ENCODE assay signal across 8 cellular contexts in genomic region chr6:138288428-138289085, GRCh38.
DNase-seq lines count a peak whose midpoint lies in the region; ATAC-seq, FAIRE-seq and TF ChIP-seq lines count a peak whose summit lies in the region.
"Not testable (repeated sequence)": the region's sequence is repeated elsewhere in the genome, so short reads cannot be mapped to it uniquely, and the experiment has no call there.

No MANE protein-coding gene starts in this region.

- dilution Hi-C loops in mammary epithelial cell (cut with HindIII; ENCODE audit: low sequenced_read_pairs): not testable (repeated sequence)

- not testable (repeated sequence) for H3K27me3 ChIP-seq in mammary epithelial cell (ENCODE audit: insufficient read depth, low read length); HepG2 (ENCODE audit: control insufficient read depth in 1 of 2, insufficient read depth in 2 of 2, low read length in 2 of 2)

- intact Hi-C loops in mammary epithelial cell (cut with micrococcal nuclease): not testable (repeated sequence)
- intact Hi-C loops in HepG2 (cut with micrococcal nuclease; ENCODE audit: unreplicated experiment): loop anchor here (1.0 to 5.0 kb wide), 3 partner anchors 219 to 303 kb away; no protein-coding TSS in a partner anchor

- H3K27ac Mint-ChIP-seq in type B pancreatic cell: peak overlapping the region; percentile 73

- H3K4me2 ChIP-seq in mammary epithelial cell (ENCODE audit: insufficient read depth, low read depth, low read length): peak overlapping the region; percentile 64
- H3K4me2 ChIP-seq in HepG2 (ENCODE audit: low read depth, low read length): not testable (repeated sequence)

- not testable (repeated sequence) for FAIRE-seq in HepG2 (lab: Jason Lieb, UNC)

- WGBS in mammary epithelial cell (ENCODE audit: low coverage, missing lambda C conversion rate): 38% methylated on average over 5 of the region's 6 CpGs
- WGBS in HepG2 (ENCODE audit: low lambda C conversion rate): 85% methylated on average over 6 of the region's 6 CpGs

- peak overlapping the region; percentile 51 for H2AFZ ChIP-seq in mammary epithelial cell (ENCODE audit: low read depth, low read length)
- not testable (repeated sequence) for H2AFZ ChIP-seq in HepG2 (ENCODE audit: low read length)

- not testable (repeated sequence) for H3K4me1 Mint-ChIP-seq in type B pancreatic cell (ENCODE audit: unreplicated experiment)

- POLR2A ChIA-PET in HepG2 (lab: Yijun Ruan, JAX): not testable (repeated sequence)

- H3K79me2 ChIP-seq in mammary epithelial cell (ENCODE audit: insufficient read depth, low read length); HepG2 (ENCODE audit: insufficient read depth, low read length): not testable (repeated sequence)

- in situ Hi-C loops in mammary epithelial cell (cut with MboI; ENCODE audit: low sequenced_read_pairs in 2 of 2): loop anchor here in 1 of 2 donors (10.0 to 25.0 kb wide), 2 partner anchors 116 to 224 kb away; partner anchors contain the start of gene HEBP2
- in situ Hi-C loops in HepG2 (cut with HindIII; ENCODE audit: extremely low pct_ligation_motif_present, low pct_unique_long_range_greater_than_20kb): loop anchor here (5.0 to 25.0 kb wide), 2 partner anchors 171 to 299 kb away; no protein-coding TSS in a partner anchor

- not testable (repeated sequence) for H4K20me1 ChIP-seq in mammary epithelial cell (ENCODE audit: insufficient read depth, low read length); HepG2 (ENCODE audit: insufficient read depth, low read length)

- not testable (repeated sequence) for ATAC-seq in HepG2

- TF ChIP-seq RAD21 in HepG2 (CRISPR knock-in tag; IDR thresholded peaks at IDR 0.05): not testable (repeated sequence)

- H3K9ac ChIP-seq in mammary epithelial cell (ENCODE audit: insufficient read depth, low read length); HepG2 (ENCODE audit: insufficient read depth, low read depth, low read length): not testable (repeated sequence)

- H3K9me3 Mint-ChIP-seq in type B pancreatic cell: not testable (repeated sequence)

- DNase-seq in AG08396 (ENCODE audit: low spot score) (peak; percentile 80), H4 (ENCODE audit: low spot score) (peak; percentile 66), LoVo (ENCODE audit: low spot score) (peak; percentile 58), SW480 (ENCODE audit: low spot score) (peak; percentile 50), mammary epithelial cell (peak; percentile 94), fibroblast of peridontal ligament (ENCODE audit: extremely low read depth) (peak; percentile 74)
- DNase-seq in HepG2 (ENCODE audit: low spot score); type B pancreatic cell (ENCODE audit: extremely low spot score, unreplicated experiment): not testable (repeated sequence)

- not testable (repeated sequence) for H3K4me3 ChIP-seq in mammary epithelial cell (replicated peaks in 1 of 3; ENCODE audit: insufficient read depth in 1 of 3, low read depth in 2 of 3, low read length in 3 of 3); HepG2 (replicated peaks in 1 of 3; ENCODE audit: insufficient read depth in 1 of 3, low read depth in 2 of 3, low read length in 3 of 3)

- not testable (repeated sequence) for H3K36me3 Mint-ChIP-seq in type B pancreatic cell

- not testable (repeated sequence) for H3K4me3 Mint-ChIP-seq in type B pancreatic cell

- TF ChIP-seq EP300 in HepG2 (IDR thresholded peaks at IDR 0.05; ENCODE audit: low read depth in 2 of 2, low read length in 2 of 2); HepG2 (CRISPR knock-in tag; IDR thresholded peaks at IDR 0.05; ENCODE audit: borderline replicate concordance): not testable (repeated sequence)

- TSS peak; percentile 94 for BruUV-seq in mammary epithelial cell (replicated peaks; lab: Mats Ljungman, UMichigan)
- BruUV-seq in HepG2 (replicated peaks; lab: Mats Ljungman, UMichigan): not testable (repeated sequence)

- H3K27me3 Mint-ChIP-seq in type B pancreatic cell: not testable (repeated sequence)

- TF ChIP-seq CTCF in mammary epithelial cell (conservative IDR thresholded peaks at IDR 0.05 in 1 of 2, IDR thresholded peaks at IDR 0.05 in 1 of 2; ENCODE audit: extremely low read depth in 1 of 2, insufficient read depth in 1 of 2, low read depth in 1 of 2, low read length in 2 of 2); HepG2 (CRISPR knock-in tag; IDR thresholded peaks at IDR 0.05); type B pancreatic cell (conservative IDR thresholded peaks at IDR 0.05): not testable (repeated sequence)

- TF ChIP-seq POLR2A in HepG2 (IDR thresholded peaks at IDR 0.05; ENCODE audit: insufficient read depth in 1 of 2, low read depth in 2 of 2, low read length in 2 of 2): not testable (repeated sequence)

- not testable (repeated sequence) for H3K9me3 ChIP-seq in mammary epithelial cell (replicated peaks; ENCODE audit: insufficient read depth, low read length); HepG2 (ENCODE audit: low read length)

- H3K4me1 ChIP-seq in mammary epithelial cell (ENCODE audit: insufficient read depth, low read length): peaks cover 30% of the 10 kb centered on the region
- H3K4me1 ChIP-seq in HepG2 (ENCODE audit: insufficient read depth, low read length): not testable (repeated sequence)

- H3K36me3 ChIP-seq in mammary epithelial cell (ENCODE audit: insufficient read depth, low read length); HepG2 (replicated peaks in 1 of 2; ENCODE audit: control insufficient read depth in 1 of 2, insufficient read depth in 2 of 2, low read length in 2 of 2): not testable (repeated sequence)

- peak overlapping the region; percentile 88 for H3K27ac ChIP-seq in mammary epithelial cell (ENCODE audit: insufficient read depth, low read depth, low read length)
- not testable (repeated sequence) for H3K27ac ChIP-seq in HepG2 (ENCODE audit: extremely low read length, insufficient read depth, low read length)

- CTCF ChIA-PET in mammary epithelial cell (lab: Charles Lee; ENCODE audit: low non-redundant PET): not testable (repeated sequence)
- CTCF ChIA-PET in HepG2 (lab: Yijun Ruan, JAX; ENCODE audit: low intra/inter-chr PET ratio, low total read pairs): interaction anchor here (1.1 to 4.4 kb wide), 2 partner anchors 115 to 172 kb away, joined by 3 to 53 read pairs; partner anchors contain the start of gene HEBP2

TF ChIP-seq in HepG2, 621 proteins besides CTCF, POLR2A, EP300 and RAD21:
- TF ChIP-seq BCL3 (CRISPR knock-in tag; IDR thresholded peaks at IDR 0.05) (0 out of 2 replicates have a peak, but pooled peaks have one; percentile 23), GLI4 (CRISPR knock-in tag; IDR thresholded peaks at IDR 0.05; ENCODE audit: borderline replicate concordance) (0 out of 2 replicates have a peak, but pooled peaks have one; percentile 20)
